In genomic region chr1:103459385-103459784, GRCh38 we compare ENCODE assay signal across 18 cellular contexts.
DNase-seq lines count a peak whose midpoint lies in the region; ATAC-seq and TF ChIP-seq lines count a peak whose summit lies in the region.
"Had no signal": no experiment of that assay in that cellular context is flagged by ENCODE, and none has a peak within 500 bp of the region (broad histone marks: within the 10 kb centered on the region; RNA-seq: fewer than 3 reads in every experiment).

No MANE protein-coding gene starts in this region.

- TF ChIP-seq CTCF in fibroblast of the aortic adventitia (IDR thresholded peaks at IDR 0.05; ENCODE audit: insufficient read depth, low read length), result no peak

- intact Hi-C loops in sciatic nerve (cut with DNase I), result no loop called here

- H3K27me3 Mint-ChIP-seq in natural killer cell treated with Interleukin-12 subunit alpha and Interleukin-12 subunit beta and Interleukin-15 and Interleukin-18, amount 100 ng/mL, for 72 hours, result no peaks in the 10 kb centered on the region
- H3K27me3 Mint-ChIP-seq: activated CD4-positive, alpha-beta T cell treated with anti-CD3 and anti-CD28 coated beads, Interleukin-2, amount 10 ng/mL, durations not matched to agents 7 days and 5 days; B cell had no signal

- H3K4me3 ChIP-seq in fibroblast of the aortic adventitia (ENCODE audit: low read depth, low read length), result no peak overlapping the region
- H3K4me3 ChIP-seq: gastroesophageal sphincter, upper lobe of right lung had no signal

- no peaks in the 10 kb centered on the region for H3K9me3 Mint-ChIP-seq in natural killer cell treated with Interleukin-12 subunit alpha and Interleukin-12 subunit beta and Interleukin-15 and Interleukin-18, amount 100 ng/mL, for 72 hours
- H3K9me3 Mint-ChIP-seq: activated CD4-positive, alpha-beta T cell treated with anti-CD3 and anti-CD28 coated beads, Interleukin-2, amount 10 ng/mL, durations not matched to agents 7 days and 5 days; stimulated activated naive CD8-positive, alpha-beta T cell treated with anti-CD3 and anti-CD28 coated beads, Interleukin-15, Interleukin-2, amounts not matched to agents 100 ng/mL and 50 ng/mL, for 24 hours had no signal

- peak; percentile 25 for DNase-seq in GM03348 (ENCODE audit: low spot score)
- DNase-seq in SK-MEL-5 (ENCODE audit: low read depth, low spot score), result peak; percentile 85
- DNase-seq in fibroblast of the aortic adventitia (ENCODE audit: low read depth), result peak; percentile 38
- DNase-seq in sciatic nerve (ENCODE audit: low spot score), result no peak
- DNase-seq in natural killer cell treated with Interleukin-12 subunit alpha and Interleukin-12 subunit beta and Interleukin-15 and Interleukin-18, amount 100 ng/mL, for 72 hours (ENCODE audit: low spot score), result no peak
- DNase-seq in kidney glomerular epithelial cell (lab: John Stamatoyannopoulos, UW), result no peak
- DNase-seq: activated CD4-positive, alpha-beta T cell treated with anti-CD3 and anti-CD28 coated beads, Interleukin-2, amount 10 ng/mL, durations not matched to agents 7 days and 5 days; activated naive CD4-positive, alpha-beta T cell; activated T-cell treated with anti-CD3 and anti-CD28 coated beads for 4 hours; Caco-2; Karpas-422; NCI-H1105; stimulated activated CD4-positive, alpha-beta T cell treated with anti-CD3 and anti-CD28 coated beads, Interleukin-2, amount 100 ng/mL, for 24 hours; upper lobe of right lung had no signal

- ATAC-seq in sciatic nerve (peak; percentile 91), HG02623 (IDR thresholded peaks at IDR 0.05; ENCODE audit: unreplicated experiment) (no peak)
- ATAC-seq in natural killer cell treated with Interleukin-12 subunit alpha and Interleukin-12 subunit beta and Interleukin-15 and Interleukin-18, amount 100 ng/mL, for 72 hours, result no peak
- ATAC-seq: gastroesophageal sphincter, upper lobe of right lung had no signal

- no peaks in the 10 kb centered on the region for H3K4me1 Mint-ChIP-seq in natural killer cell treated with Interleukin-12 subunit alpha and Interleukin-12 subunit beta and Interleukin-15 and Interleukin-18, amount 100 ng/mL, for 72 hours (ENCODE audit: low read depth in 2 of 2)
- H3K4me1 Mint-ChIP-seq: activated CD4-positive, alpha-beta T cell treated with anti-CD3 and anti-CD28 coated beads, Interleukin-2, amount 10 ng/mL, durations not matched to agents 7 days and 5 days; B cell had no signal

- in situ Hi-C loops in SK-MEL-5 (cut with HindIII; ENCODE audit: low pct_unique_long_range_greater_than_20kb, low sequenced_read_pairs), result loop anchor here (25.0 kb wide), 1 partner anchor 347 kb away; the partner anchor contains the start of gene COL11A1

- H3K27ac Mint-ChIP-seq in natural killer cell treated with Interleukin-12 subunit alpha and Interleukin-12 subunit beta and Interleukin-15 and Interleukin-18, amount 100 ng/mL, for 72 hours, result no peak overlapping the region
- H3K27ac Mint-ChIP-seq: activated CD4-positive, alpha-beta T cell treated with anti-CD3 and anti-CD28 coated beads, Interleukin-2, amount 10 ng/mL, durations not matched to agents 7 days and 5 days; B cell; stimulated activated naive CD8-positive, alpha-beta T cell treated with anti-CD3 and anti-CD28 coated beads, Interleukin-15, Interleukin-2, amounts not matched to agents 100 ng/mL and 50 ng/mL, for 24 hours had no signal

- no peaks in the 10 kb centered on the region for H3K36me3 Mint-ChIP-seq in natural killer cell treated with Interleukin-12 subunit alpha and Interleukin-12 subunit beta and Interleukin-15 and Interleukin-18, amount 100 ng/mL, for 72 hours

- H3K4me3 Mint-ChIP-seq in natural killer cell treated with Interleukin-12 subunit alpha and Interleukin-12 subunit beta and Interleukin-15 and Interleukin-18, amount 100 ng/mL, for 72 hours, result no peak overlapping the region
- H3K4me3 Mint-ChIP-seq: activated CD4-positive, alpha-beta T cell treated with anti-CD3 and anti-CD28 coated beads, Interleukin-2, amount 10 ng/mL, durations not matched to agents 7 days and 5 days; B cell; stimulated activated naive CD8-positive, alpha-beta T cell treated with anti-CD3 and anti-CD28 coated beads, Interleukin-15, Interleukin-2, amounts not matched to agents 100 ng/mL and 50 ng/mL, for 24 hours had no signal

Comparison
In these comparisons a context has a peak if more than half of its experiments do, and no peak if none do; other contexts are left out.
1. DNase-seq: peak in GM03348 (single experiment), SK-MEL-5 (single experiment) and fibroblast of the aortic adventitia (single experiment); none in sciatic nerve (single experiment), natural killer cell treated with Interleukin-12 subunit alpha and Interleukin-12 subunit beta and Interleukin-15 and Interleukin-18, amount 100 ng/mL, for 72 hours (single experiment) and kidney glomerular epithelial cell (single experiment).